12 cellular contexts compared by ENCODE assay signal in genomic region chr6:137964876-137965275, GRCh38.
"Had no signal": no experiment of that assay in that cellular context is flagged by ENCODE, and none has a peak within 500 bp of the region (broad histone marks: within the 10 kb centered on the region; RNA-seq: fewer than 3 reads in every experiment).

No MANE protein-coding gene starts in this region.

- H3K27ac Mint-ChIP-seq: activated naive CD4-positive, alpha-beta T cell treated with anti-CD3 and anti-CD28 coated beads, Interleukin-2, amount 10 ng/mL, durations not matched to agents 7 days and 5 days; activated T-cell treated with anti-CD3 and anti-CD28 coated beads, Interleukin-2, amount 50 U/mL, for 24 hours had no signal

- H3K4me3 Mint-ChIP-seq: activated naive CD4-positive, alpha-beta T cell treated with anti-CD3 and anti-CD28 coated beads, Interleukin-2, amount 10 ng/mL, durations not matched to agents 7 days and 5 days; activated T-cell treated with anti-CD3 and anti-CD28 coated beads, Interleukin-2, amount 50 U/mL, for 24 hours had no signal

- ATAC-seq: gastroesophageal sphincter, heart right ventricle, left lobe of liver had no signal

- H3K9me3 Mint-ChIP-seq: activated T-cell treated with anti-CD3 and anti-CD28 coated beads, Interleukin-2, amount 50 U/mL, for 24 hours had no signal

- H3K27me3 Mint-ChIP-seq: activated naive CD4-positive, alpha-beta T cell treated with anti-CD3 and anti-CD28 coated beads, Interleukin-2, amount 10 ng/mL, durations not matched to agents 7 days and 5 days; activated T-cell treated with anti-CD3 and anti-CD28 coated beads, Interleukin-2, amount 50 U/mL, for 24 hours had no signal

- FAIRE-seq: islet of Langerhans had no signal

- DNase-seq: activated CD4-positive, alpha-beta T cell treated with anti-CD3 and anti-CD28 coated beads, Interleukin-2, amount 50 U/mL, for 48 hours; activated naive CD4-positive, alpha-beta T cell treated with anti-CD3 and anti-CD28 coated beads, Interleukin-2, amount 10 ng/mL, durations not matched to agents 7 days and 5 days; activated T-cell treated with anti-CD3 and anti-CD28 coated beads, Interleukin-2, amount 50 U/mL, for 24 hours; erythroblast; heart right ventricle; stimulated activated CD4-positive, alpha-beta T cell treated with anti-CD3 and anti-CD28 coated beads, Interleukin-12 subunit alpha, Interleukin-12 subunit beta, amount 100 ng/mL, for 4 hours; stimulated activated CD4-positive, alpha-beta T cell treated with anti-CD3 and anti-CD28 coated beads, Interleukin-2, amount 100 ng/mL, for 24 hours; tibial artery; uterus had no signal
